29 cellular contexts compared by ENCODE assay signal in the genomic region with DNA sequence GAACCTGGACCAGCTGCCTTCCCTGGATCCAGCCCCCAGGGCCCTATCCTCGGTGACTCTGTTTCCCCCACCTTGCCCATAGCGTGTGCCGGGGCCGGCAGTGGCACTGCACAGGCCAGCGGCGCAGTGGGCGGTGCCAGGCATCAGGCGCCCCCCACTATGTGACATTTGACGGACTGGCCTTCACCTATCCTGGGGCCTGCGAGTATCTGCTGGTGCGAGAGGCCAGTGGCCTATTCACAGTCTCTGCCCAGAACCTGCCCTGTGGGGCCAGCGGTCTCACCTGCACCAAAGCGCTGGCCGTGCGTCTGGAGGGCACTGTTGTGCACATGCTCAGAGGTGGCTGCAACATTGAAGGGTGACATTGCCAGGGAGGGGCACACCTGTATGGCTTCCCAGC.
"Had no signal": no experiment of that assay in that cellular context is flagged by ENCODE, and none has a peak within 500 bp of the region (broad histone marks: within the 10 kb centered on the region; RNA-seq: fewer than 3 reads in every experiment).

No MANE protein-coding gene starts in this region.

- FAIRE-seq: colon, endometrium, endothelial cell of umbilical vein, frontal cortex had no signal

- H3K27ac ChIP-seq: colonic mucosa, coronary artery, dorsolateral prefrontal cortex, epithelial cell of prostate, esophagus muscularis mucosa, esophagus squamous epithelium, foreskin keratinocyte, gastrocnemius medialis, gastroesophageal sphincter, heart left ventricle, heart right ventricle had no signal

- H3K4me1 Mint-ChIP-seq: endodermal cell had no signal

- H3K9me3 ChIP-seq: colonic mucosa, esophagus muscularis mucosa, esophagus squamous epithelium, gastrocnemius medialis, gastroesophageal sphincter, heart left ventricle, heart right ventricle had no signal

- H3K27ac Mint-ChIP-seq: dendritic cell treated with granulocyte-macrophage colony-stimulating factor and Interleukin-4, amounts not matched to agents 40 ng/mL and 50 ng/mL, for 4 days; effector memory CD8-positive, alpha-beta T cell; endodermal cell had no signal

- H3K36me3 ChIP-seq: colonic mucosa, esophagus muscularis mucosa, esophagus squamous epithelium, gastrocnemius medialis, gastroesophageal sphincter, heart left ventricle, heart right ventricle had no signal

- H3K4me1 ChIP-seq: colonic mucosa, foreskin keratinocyte, gastrocnemius medialis had no signal

- H3K4me3 ChIP-seq: colonic mucosa, coronary artery, dorsolateral prefrontal cortex, esophagus muscularis mucosa, esophagus squamous epithelium, gastrocnemius medialis, gastroesophageal sphincter, heart left ventricle, heart right ventricle had no signal

- DNase-seq: colonic mucosa; cortex of kidney; dermis blood vessel endothelial cell; dorsolateral prefrontal cortex; effector CD4-positive, alpha-beta T cell; effector CD8-positive, alpha-beta T cell; effector memory CD4-positive, alpha-beta T cell; effector memory CD8-positive, alpha-beta T cell; endodermal cell; erythroblast; esophagus squamous epithelium; foreskin fibroblast; foreskin keratinocyte; foreskin melanocyte; gastrocnemius medialis; glutamatergic neuron; head of caudate nucleus; heart left ventricle had no signal

- H3K9me3 Mint-ChIP-seq: dendritic cell treated with granulocyte-macrophage colony-stimulating factor and Interleukin-4, amounts not matched to agents 40 ng/mL and 50 ng/mL, for 4 days; effector memory CD8-positive, alpha-beta T cell; endodermal cell had no signal

- H3K4me3 Mint-ChIP-seq: dendritic cell treated with granulocyte-macrophage colony-stimulating factor and Interleukin-4, amounts not matched to agents 40 ng/mL and 50 ng/mL, for 4 days; effector memory CD8-positive, alpha-beta T cell; endodermal cell had no signal

- ATAC-seq: effector memory CD8-positive, alpha-beta T cell; esophagus mucosa; foreskin keratinocyte; gastrocnemius medialis; gastroesophageal sphincter; heart left ventricle; heart right ventricle had no signal
